Comparison of ENCODE assay signal across 26 cellular contexts in the genomic region with DNA sequence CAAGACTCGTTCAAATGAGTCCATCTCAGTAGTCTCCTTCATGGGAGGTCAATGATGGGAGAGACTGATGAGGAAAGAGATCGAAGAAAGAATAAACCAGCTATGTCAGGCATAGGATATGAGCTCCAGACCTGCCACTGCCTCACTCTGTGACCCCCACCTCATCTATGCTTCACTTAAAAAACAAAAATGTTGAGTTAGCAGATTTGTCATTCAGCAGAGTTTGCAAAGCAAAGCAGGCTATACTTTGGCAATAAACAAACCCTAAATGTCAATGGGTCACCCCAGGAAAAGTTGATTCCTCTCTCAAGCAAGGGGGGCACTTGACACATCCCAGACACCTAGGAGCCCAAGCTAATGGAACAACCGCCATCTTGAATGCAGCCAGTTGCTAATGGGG.
DNase-seq lines count a peak whose midpoint lies in the region; ATAC-seq, FAIRE-seq and TF ChIP-seq lines count a peak whose summit lies in the region.
"Had no signal": no experiment of that assay in that cellular context is flagged by ENCODE, and none has a peak within 500 bp of the region (broad histone marks: within the 10 kb centered on the region; RNA-seq: fewer than 3 reads in every experiment).

No MANE protein-coding gene starts in this region.

- no peak overlapping the region for H3K27ac ChIP-seq in HepG2 (ENCODE audit: extremely low read length, insufficient read depth, low read length)
- no peak overlapping the region for H3K27ac ChIP-seq in right lobe of liver
- H3K27ac ChIP-seq in RWPE2 (ENCODE audit: poor library complexity, severe bottlenecking) = no peak overlapping the region
- H3K27ac ChIP-seq: 22Rv1, BLaER1 had no signal

- POLR2A ChIA-PET in HepG2 (lab: Yijun Ruan, JAX) = no interaction called here

- no peak for TF ChIP-seq EP300 in HepG2 (IDR thresholded peaks at IDR 0.05; ENCODE audit: low read depth in 2 of 2, low read length in 2 of 2)
- no peak for TF ChIP-seq EP300 in HepG2 (CRISPR knock-in tag; IDR thresholded peaks at IDR 0.05; ENCODE audit: borderline replicate concordance)

- no peaks in the 10 kb centered on the region for H3K36me3 Mint-ChIP-seq in glutamatergic neuron (ENCODE audit: unreplicated experiment)
- H3K36me3 Mint-ChIP-seq: CD14-positive monocyte; CD4-positive, alpha-beta memory T cell; CD4-positive, CD25-positive, alpha-beta regulatory T cell; CD8-positive, alpha-beta memory T cell had no signal

- H3K9me3 ChIP-seq in HepG2 (ENCODE audit: low read length) (no peaks in the 10 kb centered on the region), right lobe of liver (no peaks in the 10 kb centered on the region), RWPE2 (ENCODE audit: severe bottlenecking) (no peaks in the 10 kb centered on the region)
- H3K9me3 ChIP-seq: BE2C, BLaER1 had no signal

- intact Hi-C loops in HepG2 (cut with micrococcal nuclease; ENCODE audit: unreplicated experiment) (no loop called here), right lobe of liver (cut with DNase I) (no loop called here), posterior vena cava (cut with DNase I) (no loop called here)

- H3K27ac Mint-ChIP-seq in glutamatergic neuron (ENCODE audit: unreplicated experiment) = peak overlapping the region; percentile 87
- H3K27ac Mint-ChIP-seq: CD14-positive monocyte; CD4-positive, alpha-beta memory T cell; CD4-positive, CD25-positive, alpha-beta regulatory T cell; CD8-positive, alpha-beta memory T cell had no signal

- in situ Hi-C loops in HepG2 (cut with HindIII; ENCODE audit: extremely low pct_ligation_motif_present, low pct_unique_long_range_greater_than_20kb) = no loop called here

- H3K9ac ChIP-seq in HepG2 (ENCODE audit: insufficient read depth, low read depth, low read length) = no peak overlapping the region
- H3K9ac ChIP-seq: BLaER1 had no signal

- no TSS peak for BruUV-seq in HepG2 (replicated peaks; lab: Mats Ljungman, UMichigan)

- H3K27me3 Mint-ChIP-seq in glutamatergic neuron (ENCODE audit: unreplicated experiment) = peaks cover 17% of the 10 kb centered on the region

- H3K4me1 Mint-ChIP-seq in glutamatergic neuron (ENCODE audit: low read depth, unreplicated experiment) = peaks cover 72% of the 10 kb centered on the region
- H3K4me1 Mint-ChIP-seq: CD14-positive monocyte; CD4-positive, alpha-beta memory T cell; CD4-positive, CD25-positive, alpha-beta regulatory T cell; CD8-positive, alpha-beta memory T cell had no signal

- H3K9me3 Mint-ChIP-seq in glutamatergic neuron (ENCODE audit: unreplicated experiment) = peaks cover 21% of the 10 kb centered on the region
- H3K9me3 Mint-ChIP-seq: CD4-positive, CD25-positive, alpha-beta regulatory T cell; CD8-positive, alpha-beta memory T cell had no signal

- H3K36me3 ChIP-seq in HepG2 (replicated peaks in 1 of 2; ENCODE audit: control insufficient read depth in 1 of 2, insufficient read depth in 2 of 2, low read length in 2 of 2) = no peaks in the 10 kb centered on the region
- H3K36me3 ChIP-seq in right lobe of liver = no peaks in the 10 kb centered on the region
- H3K36me3 ChIP-seq in RWPE2 (ENCODE audit: low read depth) = no peaks in the 10 kb centered on the region
- H3K36me3 ChIP-seq: BE2C, BLaER1 had no signal

- H3K4me3 Mint-ChIP-seq in glutamatergic neuron (ENCODE audit: unreplicated experiment) = peak overlapping the region; percentile 16
- H3K4me3 Mint-ChIP-seq: CD14-positive monocyte; CD4-positive, alpha-beta memory T cell; CD8-positive, alpha-beta memory T cell had no signal

- no peak for TF ChIP-seq RAD21 in HepG2 (CRISPR knock-in tag; IDR thresholded peaks at IDR 0.05)

- ATAC-seq in HepG2 (no peak), right lobe of liver (no peak), RWPE2 (ENCODE audit: low read depth) (no peak)
- ATAC-seq: GM12878 had no signal

- TF ChIP-seq CTCF in HepG2 (CRISPR knock-in tag; IDR thresholded peaks at IDR 0.05) (no peak), right lobe of liver (IDR thresholded peaks at IDR 0.05) (no peak), RWPE2 (IDR thresholded peaks at IDR 0.05; ENCODE audit: poor library complexity, severe bottlenecking) (no peak), glutamatergic neuron (IDR thresholded peaks at IDR 0.05; ENCODE audit: partially characterized antibody, unreplicated experiment) (no peak)

- CTCF ChIA-PET in HepG2 (lab: Yijun Ruan, JAX; ENCODE audit: low intra/inter-chr PET ratio, low total read pairs) = no interaction called here

- no peaks in the 10 kb centered on the region for H3K79me2 ChIP-seq in HepG2 (ENCODE audit: insufficient read depth, low read length)

- no peak for FAIRE-seq in HepG2 (lab: Jason Lieb, UNC)
- FAIRE-seq: GM12878, GM12892, GM18507 had no signal

- no peak overlapping the region for H2AFZ ChIP-seq in HepG2 (ENCODE audit: low read length)

- H3K4me3 ChIP-seq in HepG2 (replicated peaks in 1 of 3; ENCODE audit: insufficient read depth in 1 of 3, low read depth in 2 of 3, low read length in 3 of 3) = no peak overlapping the region
- H3K4me3 ChIP-seq in right lobe of liver = no peak overlapping the region
- no peak overlapping the region for H3K4me3 ChIP-seq in RWPE2 (ENCODE audit: severe bottlenecking)
- H3K4me3 ChIP-seq: BLaER1, GM12878 had no signal

- H3K27me3 ChIP-seq in HepG2 (ENCODE audit: control insufficient read depth in 1 of 2, insufficient read depth in 2 of 2, low read length in 2 of 2) (no peaks in the 10 kb centered on the region), right lobe of liver (no peaks in the 10 kb centered on the region), RWPE2 (ENCODE audit: insufficient read depth, poor library complexity, severe bottlenecking) (peaks cover 21% of the 10 kb centered on the region)
- H3K27me3 ChIP-seq: BLaER1 had no signal

- H3K4me1 ChIP-seq in HepG2 (ENCODE audit: insufficient read depth, low read length) = peaks cover 8% of the 10 kb centered on the region; the same call in 1 of the 2 replicates
- no peaks in the 10 kb centered on the region for H3K4me1 ChIP-seq in right lobe of liver
- H3K4me1 ChIP-seq in RWPE2 (ENCODE audit: insufficient read depth, poor library complexity, severe bottlenecking) = no peaks in the 10 kb centered on the region
- H3K4me1 ChIP-seq: BE2C, BLaER1 had no signal

- no peak for TF ChIP-seq POLR2A in HepG2 (IDR thresholded peaks at IDR 0.05; ENCODE audit: insufficient read depth in 1 of 2, low read depth in 2 of 2, low read length in 2 of 2)
- no peak for TF ChIP-seq POLR2A in right lobe of liver (IDR thresholded peaks at IDR 0.05)

- H4K20me1 ChIP-seq in HepG2 (ENCODE audit: insufficient read depth, low read length) = no peaks in the 10 kb centered on the region; the same call in 1 of the 2 replicates
- H4K20me1 ChIP-seq: BLaER1 had no signal

- no peak overlapping the region for H3K4me2 ChIP-seq in HepG2 (ENCODE audit: low read depth, low read length)
- H3K4me2 ChIP-seq: BLaER1 had no signal

- WGBS in HepG2 (ENCODE audit: low lambda C conversion rate) = 8% methylated on average over 3 of the region's 3 CpGs
- WGBS in right lobe of liver (ENCODE audit: insufficient coverage, low coverage, low lambda C conversion rate, missing lambda C conversion rate) = 83% methylated on average over 2 of the region's 3 CpGs

- DNase-seq in HepG2 (ENCODE audit: low spot score) (no peak), right lobe of liver (no peak), RWPE2 (ENCODE audit: low spot score) (peak; percentile 2), glutamatergic neuron (no peak), posterior vena cava (ENCODE audit: low spot score) (no peak), SKM-1 treated with dmso at 0.1 percent for 144 hours (lab: John Stamatoyannopoulos, UW; ENCODE audit: unreplicated experiment) (no peak)
- DNase-seq: ACHN; BE2C; C1 segment of cervical spinal cord; CD4-positive, alpha-beta memory T cell; CD4-positive, CD25-positive, alpha-beta regulatory T cell; CD8-positive, alpha-beta memory T cell; COR-L47; DMS 273 treated with DMSO at 0.1 percent for 48 hours; DMS153; DMS53; DMS79; DND-41; EL; GDM1 had no signal

TF ChIP-seq in HepG2, 621 proteins besides CTCF, POLR2A, EP300 and RAD21:
- TF ChIP-seq KLF13 (CRISPR knock-in tag; IDR thresholded peaks at IDR 0.05) = no peak
- TF ChIP-seq PCBP2 (optimal IDR thresholded peaks at IDR 0.05; ENCODE audit: low read depth, low read length, poor library complexity, severe bottlenecking) = no peak
- no peak for TF ChIP-seq ZNF335 (CRISPR knock-in tag; IDR thresholded peaks at IDR 0.05)
- TF ChIP-seq MAFF (IDR thresholded peaks at IDR 0.05; ENCODE audit: low read depth, low read length) = peak; percentile 72
- no peak for TF ChIP-seq ZNF724P (CRISPR knock-in tag; IDR thresholded peaks at IDR 0.05; ENCODE audit: borderline replicate concordance)
- no peak for TF ChIP-seq HOXA3 (CRISPR knock-in tag; IDR thresholded peaks at IDR 0.05)
- TF ChIP-seq ZNF225 (CRISPR knock-in tag; IDR thresholded peaks at IDR 0.05) = no peak
- TF ChIP-seq MAFK (conservative IDR thresholded peaks at IDR 0.05 in 1 of 2, IDR thresholded peaks at IDR 0.05 in 1 of 2; ENCODE audit: low read length in 2 of 2) = peak; percentile 73 to 84
TF ChIP-seq in HepG2: peak in this region for 2.
